In the genomic region with DNA sequence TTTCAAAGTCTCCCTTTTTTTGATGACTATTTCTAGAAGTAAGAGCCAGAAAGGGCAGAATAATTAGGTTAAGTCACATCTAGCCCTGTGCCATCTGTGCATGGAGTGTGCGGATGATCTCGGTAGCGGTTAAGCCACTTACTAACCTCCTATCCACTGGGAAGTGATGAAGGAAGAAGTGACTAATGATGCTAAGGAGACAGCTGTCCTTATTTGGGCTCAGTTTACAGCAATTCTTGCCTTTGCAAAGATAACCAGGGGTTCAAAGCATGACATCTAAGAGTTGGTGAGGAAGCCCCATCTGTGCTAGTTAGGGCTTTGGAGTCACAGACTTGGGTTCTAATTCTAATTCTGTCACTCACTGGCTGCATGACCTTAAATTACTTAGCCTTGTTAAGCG, we compare ENCODE assay signal across 18 cellular contexts.
DNase-seq lines count a peak whose midpoint lies in the region; ATAC-seq and TF ChIP-seq lines count a peak whose summit lies in the region.
"Had no signal": no experiment of that assay in that cellular context is flagged by ENCODE, and none has a peak within 500 bp of the region (broad histone marks: within the 10 kb centered on the region; RNA-seq: fewer than 3 reads in every experiment).

No MANE protein-coding gene starts in this region.

- DNase-seq in DMS 273 (lab: John Stamatoyannopoulos, UW; ENCODE audit: unreplicated experiment) (peak; percentile 58), DMS 273 treated with DMSO at 0.1 percent for 48 hours (lab: John Stamatoyannopoulos, UW) (no peak), NCI-H524 (lab: John Stamatoyannopoulos, UW) (peak; percentile 76 to 97), WERI-Rb-1 (peak; percentile 95), GM13976 (ENCODE audit: low spot score) (no peak), WTC11 (ENCODE audit: low spot score) (no peak), esophagus squamous epithelium (lab: John Stamatoyannopoulos, UW) (no peak)
- DNase-seq: Caco-2; CD8-positive, alpha-beta memory T cell; DMS153; DMS79 treated with DMSO at 0.1 percent for 48 hours; EL; GM23248; H7 had no signal

- no peak overlapping the region for H3K4me3 ChIP-seq in WERI-Rb-1 (ENCODE audit: low read depth, low read length)
- H3K4me3 ChIP-seq in esophagus squamous epithelium: no peak overlapping the region
- H3K4me3 ChIP-seq: GM23248 had no signal

- no peaks in the 10 kb centered on the region for H3K36me3 Mint-ChIP-seq in WTC11
- H3K36me3 Mint-ChIP-seq: CD8-positive, alpha-beta memory T cell had no signal

- H3K4me3 Mint-ChIP-seq in WTC11: no peak overlapping the region
- H3K4me3 Mint-ChIP-seq: CD14-positive monocyte; CD8-positive, alpha-beta memory T cell had no signal

- no peaks in the 10 kb centered on the region; the same call in none of the 2 replicates for H3K27me3 Mint-ChIP-seq in WTC11 (ENCODE audit: low read depth)
- H3K27me3 Mint-ChIP-seq: CD8-positive, alpha-beta memory T cell had no signal

- H3K36me3 ChIP-seq in WERI-Rb-1 (no peaks in the 10 kb centered on the region), esophagus squamous epithelium (no peaks in the 10 kb centered on the region)

- TF ChIP-seq CTCF in WERI-Rb-1 (IDR thresholded peaks at IDR 0.05; ENCODE audit: low read depth, low read length): no peak
- no peak for TF ChIP-seq CTCF in GM13976 (IDR thresholded peaks at IDR 0.05; ENCODE audit: borderline replicate concordance, control extremely low read depth, extremely low read depth, insufficient read depth, missing control alignments)
- no peak for TF ChIP-seq CTCF in WTC11 (IDR thresholded peaks at IDR 0.05)
- no peak for TF ChIP-seq CTCF in esophagus squamous epithelium (IDR thresholded peaks at IDR 0.05)

- peak overlapping the region; percentile 86 for H3K27ac ChIP-seq in WERI-Rb-1
- no peak overlapping the region for H3K27ac ChIP-seq in esophagus squamous epithelium
- H3K27ac ChIP-seq: 22Rv1, GM23248 had no signal

- no peaks in the 10 kb centered on the region for H3K9me3 Mint-ChIP-seq in WTC11
- H3K9me3 Mint-ChIP-seq: CD14-positive monocyte; CD8-positive, alpha-beta memory T cell had no signal

- H3K27me3 ChIP-seq in WERI-Rb-1 (ENCODE audit: insufficient read depth, low read depth, severe bottlenecking) (no peaks in the 10 kb centered on the region), esophagus squamous epithelium (no peaks in the 10 kb centered on the region)

- no peaks in the 10 kb centered on the region for H3K9me3 ChIP-seq in WERI-Rb-1 (ENCODE audit: severe bottlenecking)
- no peaks in the 10 kb centered on the region for H3K9me3 ChIP-seq in esophagus squamous epithelium
- H3K9me3 ChIP-seq: Caco-2 had no signal

- peaks cover 28% of the 10 kb centered on the region for H3K4me1 Mint-ChIP-seq in WTC11

- no peak overlapping the region for H3K27ac Mint-ChIP-seq in WTC11
- H3K27ac Mint-ChIP-seq: CD14-positive monocyte; CD8-positive, alpha-beta memory T cell had no signal

- TF ChIP-seq POLR2A in esophagus squamous epithelium (IDR thresholded peaks at IDR 0.05): no peak

- POLR2A ChIA-PET in WTC11 (lab: Charles Lee): no interaction called here

- WGBS in esophagus squamous epithelium, 2 donors: 83 to 86% methylated on average over 4 of the region's 4 CpGs

- intact Hi-C loops in esophagus squamous epithelium (cut with DNase I): no loop called here

- CTCF ChIA-PET in WTC11 (lab: Charles Lee): interaction anchor here (0.7 to 1.7 kb wide), 5 partner anchors 35 to 368 kb away, joined by 3 to 7 read pairs (median 3); no protein-coding TSS in a partner anchor

- in situ Hi-C loops in GM13976 (cut with MboI; ENCODE audit: low sequenced_read_pairs, unreplicated experiment): no loop called here

- H3K4me1 ChIP-seq in esophagus squamous epithelium: peaks cover 0 to 23% (median 0%) of the 10 kb centered on the region in 3 donors

- ATAC-seq in WTC11 (no peak), GM21381 (IDR thresholded peaks at IDR 0.05; ENCODE audit: unreplicated experiment) (no peak)
- ATAC-seq: HepG2 had no signal

TF ChIP-seq in WTC11, 78 proteins besides CTCF, POLR2A, EP300 and RAD21:
- TF ChIP-seq, protein P1, sequence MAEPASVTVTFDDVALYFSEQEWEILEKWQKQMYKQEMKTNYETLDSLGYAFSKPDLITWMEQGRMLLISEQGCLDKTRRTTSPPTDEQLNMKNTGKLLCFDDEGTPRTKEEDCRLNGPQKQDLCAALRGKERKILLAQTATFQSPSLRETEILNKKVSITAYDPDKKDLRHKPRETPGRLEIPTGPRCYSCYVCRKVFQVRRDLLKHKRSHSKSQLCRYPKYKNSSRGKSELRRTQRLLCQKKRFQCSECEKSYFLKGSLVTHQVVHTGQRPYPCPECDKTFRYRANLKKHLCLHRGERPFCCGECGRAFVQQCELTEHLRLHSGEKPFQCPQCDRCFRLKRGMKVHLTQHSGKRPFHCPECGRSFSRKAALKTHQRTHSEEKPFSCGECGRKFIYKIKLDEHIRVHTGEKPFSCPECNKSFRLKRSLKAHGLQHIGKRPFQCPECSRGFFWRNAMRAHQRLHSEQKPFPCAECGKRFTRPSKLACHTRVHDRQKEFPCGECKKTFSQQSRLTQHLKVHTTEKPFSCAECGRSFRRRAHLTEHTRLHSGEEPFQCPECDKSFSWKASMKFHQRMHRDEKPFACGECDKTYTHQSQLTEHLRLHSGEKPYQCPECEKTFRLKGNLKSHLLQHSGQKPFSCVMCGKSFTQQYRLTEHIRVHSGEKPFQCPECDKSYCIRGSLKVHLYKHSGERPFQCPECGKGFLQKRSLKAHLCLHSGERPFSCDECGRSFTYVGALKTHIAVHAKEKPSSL (CRISPR knock-in tag; conservative IDR thresholded peaks at IDR 0.05): no peak
- TF ChIP-seq USF1 (CRISPR knock-in tag; IDR thresholded peaks at IDR 0.05): no peak
- TF ChIP-seq ZBTB21 (CRISPR knock-in tag; IDR thresholded peaks at IDR 0.05; ENCODE audit: borderline replicate concordance): no peak
- TF ChIP-seq ZNF416 (CRISPR knock-in tag; IDR thresholded peaks at IDR 0.05): no peak
- TF ChIP-seq, protein P2, sequence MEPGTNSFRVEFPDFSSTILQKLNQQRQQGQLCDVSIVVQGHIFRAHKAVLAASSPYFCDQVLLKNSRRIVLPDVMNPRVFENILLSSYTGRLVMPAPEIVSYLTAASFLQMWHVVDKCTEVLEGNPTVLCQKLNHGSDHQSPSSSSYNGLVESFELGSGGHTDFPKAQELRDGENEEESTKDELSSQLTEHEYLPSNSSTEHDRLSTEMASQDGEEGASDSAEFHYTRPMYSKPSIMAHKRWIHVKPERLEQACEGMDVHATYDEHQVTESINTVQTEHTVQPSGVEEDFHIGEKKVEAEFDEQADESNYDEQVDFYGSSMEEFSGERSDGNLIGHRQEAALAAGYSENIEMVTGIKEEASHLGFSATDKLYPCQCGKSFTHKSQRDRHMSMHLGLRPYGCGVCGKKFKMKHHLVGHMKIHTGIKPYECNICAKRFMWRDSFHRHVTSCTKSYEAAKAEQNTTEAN (CRISPR knock-in tag; IDR thresholded peaks at IDR 0.05): no peak
- TF ChIP-seq ZNF121 (CRISPR knock-in tag; IDR thresholded peaks at IDR 0.05): no peak
- no peak for TF ChIP-seq MAX (CRISPR knock-in tag; IDR thresholded peaks at IDR 0.05)
- no peak for TF ChIP-seq NFE2L1 (CRISPR knock-in tag; IDR thresholded peaks at IDR 0.05)
- no peak for TF ChIP-seq ZNF532 (CRISPR knock-in tag; IDR thresholded peaks at IDR 0.05; ENCODE audit: borderline replicate concordance)

Comparison
In these comparisons a context has a peak if more than half of its experiments do, and no peak if none do; other contexts are left out.
1. DNase-seq: peak in DMS 273 (single experiment), NCI-H524 (2 of 2) and WERI-Rb-1 (single experiment); none in DMS 273 treated with DMSO at 0.1 percent for 48 hours (single experiment), GM13976 (single experiment), WTC11 (single experiment) and esophagus squamous epithelium (single experiment).